ENCODE assay signal across 21 cellular contexts in genomic region chr16:21075252-21075651, GRCh38.
DNase-seq lines count a peak whose midpoint lies in the region; ATAC-seq and TF ChIP-seq lines count a peak whose summit lies in the region.
"Had no signal": no experiment of that assay in that cellular context is flagged by ENCODE, and none has a peak within 500 bp of the region (broad histone marks: within the 10 kb centered on the region; RNA-seq: fewer than 3 reads in every experiment).

No MANE protein-coding gene starts in this region.

- no peak for TF ChIP-seq CTCF in NB4 (IDR thresholded peaks at IDR 0.05; ENCODE audit: low read depth, low read length)
- TF ChIP-seq CTCF in neural cell (IDR thresholded peaks at IDR 0.05; ENCODE audit: poor library complexity, severe bottlenecking): no peak

- no peaks in the 10 kb centered on the region for H3F3A ChIP-seq in neural cell (ENCODE audit: insufficient read depth, low read length, poor library complexity, severe bottlenecking)

- H3K36me3 ChIP-seq in adipocyte (ENCODE audit: control insufficient read depth, insufficient read depth, low read length, severe bottlenecking): no peaks in the 10 kb centered on the region
- H3K36me3 ChIP-seq in neural cell (ENCODE audit: insufficient read depth, low read length): no peaks in the 10 kb centered on the region
- H3K36me3 ChIP-seq: BE2C, HAP-1, MG63 had no signal

- no peak for TF ChIP-seq POLR2A in NB4 (IDR thresholded peaks at IDR 0.05; ENCODE audit: extremely low read depth, insufficient read length)

- no peak overlapping the region for H3K4me2 ChIP-seq in neural cell (ENCODE audit: low read length)

- no peaks in the 10 kb centered on the region for H3K36me3 Mint-ChIP-seq in activated CD8-positive, alpha-beta memory T cell treated with anti-CD3 and anti-CD28 coated beads, Interleukin-2, amount 10 ng/mL, durations not matched to agents 7 days and 5 days

- no peaks in the 10 kb centered on the region for H3K79me2 ChIP-seq in neural cell (replicated peaks; ENCODE audit: insufficient read depth, low read length)

- no peak for TF ChIP-seq RAD21 in neural cell (conservative IDR thresholded peaks at IDR 0.05)

- H3K9me2 ChIP-seq in neural cell (ENCODE audit: insufficient read depth, low read length): no peaks in the 10 kb centered on the region

- no peak overlapping the region for H2AFZ ChIP-seq in neural cell (ENCODE audit: low read depth, low read length)

- peak; percentile 1 for DNase-seq in activated CD8-positive, alpha-beta memory T cell treated with anti-CD3 and anti-CD28 coated beads, Interleukin-2, amount 50 U/mL, for 48 hours
- DNase-seq in activated CD8-positive, alpha-beta memory T cell treated with anti-CD3 and anti-CD28 coated beads, Interleukin-2, amount 10 ng/mL, durations not matched to agents 7 days and 5 days: no peak
- DNase-seq in NB4 (ENCODE audit: low read depth) (peak; percentile 70), adipocyte (ENCODE audit: low read depth) (no peak), SW 1271 (lab: John Stamatoyannopoulos, UW) (no peak)
- DNase-seq: 8988T; BE2C; CD4-positive, alpha-beta T cell; DMS53; MG63; NCI-H1417 treated with DMSO at 0.1 percent for 48 hours; NCI-H2029; NCI-H2171; NCI-H446; NCI-H69; NK-92 treated with Interleukin-12 subunit alpha and Interleukin-12 subunit beta, amount 100 ng/mL, for 24 hours had no signal

- no peaks in the 10 kb centered on the region for H3K27me3 Mint-ChIP-seq in activated CD8-positive, alpha-beta memory T cell treated with anti-CD3 and anti-CD28 coated beads, Interleukin-2, amount 10 ng/mL, durations not matched to agents 7 days and 5 days
- H3K27me3 Mint-ChIP-seq: CD4-positive, alpha-beta T cell had no signal

- peaks cover 21% of the 10 kb centered on the region for H3K4me1 ChIP-seq in adipocyte (ENCODE audit: control insufficient read depth, insufficient read depth, low read length)
- H3K4me1 ChIP-seq: BE2C, HAP-1 had no signal

- H3K9me3 ChIP-seq in adipocyte (ENCODE audit: control insufficient read depth, low read length) (no peaks in the 10 kb centered on the region), neural cell (ENCODE audit: low read length) (no peaks in the 10 kb centered on the region)
- H3K9me3 ChIP-seq: BE2C, HAP-1, MG63 had no signal

- H3K27me3 ChIP-seq in adipocyte (replicated peaks; ENCODE audit: control insufficient read depth, insufficient read depth, low read length) (no peaks in the 10 kb centered on the region), neural cell (ENCODE audit: insufficient read depth, low read depth, low read length) (no peaks in the 10 kb centered on the region)
- H3K27me3 ChIP-seq: BE2C, MG63 had no signal

- H3K4me3 ChIP-seq in NB4 (ENCODE audit: low read depth, low read length) (no peak overlapping the region), adipocyte (ENCODE audit: low read length) (no peak overlapping the region), neural cell (ENCODE audit: low read length) (peak overlapping the region; percentile 33)
- H3K4me3 ChIP-seq: HAP-1, MG63 had no signal

- CTCF ChIA-PET in activated CD8-positive, alpha-beta memory T cell treated with anti-CD3 and anti-CD28 coated beads, Interleukin-2, amount 10 ng/mL, durations not matched to agents 7 days and 5 days (lab: Charles Lee): no interaction called here

- peak; percentile 64 for TF ChIP-seq EP300 in neural cell (conservative IDR thresholded peaks at IDR 0.05; ENCODE audit: poor library complexity, severe bottlenecking)

- no peak overlapping the region for H3K27ac Mint-ChIP-seq in activated CD8-positive, alpha-beta memory T cell treated with anti-CD3 and anti-CD28 coated beads, Interleukin-2, amount 10 ng/mL, durations not matched to agents 7 days and 5 days
- H3K27ac Mint-ChIP-seq: CD4-positive, alpha-beta T cell had no signal

- H3K27ac ChIP-seq in neural cell (ENCODE audit: low read length): peak overlapping the region; percentile 70

- H3K9ac ChIP-seq in adipocyte (ENCODE audit: low read length): peak overlapping the region; percentile 10
- peak overlapping the region; percentile 38 for H3K9ac ChIP-seq in neural cell (ENCODE audit: low read length)

- no peaks in the 10 kb centered on the region for H3K9me3 Mint-ChIP-seq in activated CD8-positive, alpha-beta memory T cell treated with anti-CD3 and anti-CD28 coated beads, Interleukin-2, amount 10 ng/mL, durations not matched to agents 7 days and 5 days (ENCODE audit: low read depth)
- H3K9me3 Mint-ChIP-seq: CD4-positive, alpha-beta T cell had no signal

- ATAC-seq in activated CD8-positive, alpha-beta memory T cell treated with anti-CD3 and anti-CD28 coated beads, Interleukin-2, amount 10 ng/mL, durations not matched to agents 7 days and 5 days: no peak
- no peak for ATAC-seq in HG03280 (IDR thresholded peaks at IDR 0.05; ENCODE audit: unreplicated experiment)
- no peak for ATAC-seq in HG03196 (IDR thresholded peaks at IDR 0.05; ENCODE audit: unreplicated experiment)
- ATAC-seq: SK-N-SH treated with all-trans-retinoic acid at 6 μM for 48 hours had no signal

- no peak overlapping the region for H3K4me3 Mint-ChIP-seq in activated CD8-positive, alpha-beta memory T cell treated with anti-CD3 and anti-CD28 coated beads, Interleukin-2, amount 10 ng/mL, durations not matched to agents 7 days and 5 days
- H3K4me3 Mint-ChIP-seq: CD4-positive, alpha-beta T cell had no signal

- H4K20me1 ChIP-seq in neural cell (ENCODE audit: insufficient read depth): no peaks in the 10 kb centered on the region

- H3K4me1 Mint-ChIP-seq in activated CD8-positive, alpha-beta memory T cell treated with anti-CD3 and anti-CD28 coated beads, Interleukin-2, amount 10 ng/mL, durations not matched to agents 7 days and 5 days: no peaks in the 10 kb centered on the region

TF ChIP-seq in neural cell, 6 proteins besides CTCF, POLR2A, EP300 and RAD21:
- peak; percentile 49 for TF ChIP-seq POLR2AphosphoS5 (IDR thresholded peaks at IDR 0.05)
- TF ChIP-seq MXI1 (conservative IDR thresholded peaks at IDR 0.05; ENCODE audit: poor library complexity, severe bottlenecking): no peak
- TF ChIP-seq TAF1 (IDR thresholded peaks at IDR 0.05; ENCODE audit: low read depth): no peak

Comparison
In these comparisons a context has a peak if more than half of its experiments do, and no peak if none do; other contexts are left out.
1. DNase-seq: peak in activated CD8-positive, alpha-beta memory T cell treated with anti-CD3 and anti-CD28 coated beads, Interleukin-2, amount 50 U/mL, for 48 hours (single experiment) and NB4 (single experiment); none in activated CD8-positive, alpha-beta memory T cell treated with anti-CD3 and anti-CD28 coated beads, Interleukin-2, amount 10 ng/mL, durations not matched to agents 7 days and 5 days (single experiment), adipocyte (single experiment) and SW 1271 (0 of 2).